Comparison of ENCODE assay signal across 36 cellular contexts in the genomic region with DNA sequence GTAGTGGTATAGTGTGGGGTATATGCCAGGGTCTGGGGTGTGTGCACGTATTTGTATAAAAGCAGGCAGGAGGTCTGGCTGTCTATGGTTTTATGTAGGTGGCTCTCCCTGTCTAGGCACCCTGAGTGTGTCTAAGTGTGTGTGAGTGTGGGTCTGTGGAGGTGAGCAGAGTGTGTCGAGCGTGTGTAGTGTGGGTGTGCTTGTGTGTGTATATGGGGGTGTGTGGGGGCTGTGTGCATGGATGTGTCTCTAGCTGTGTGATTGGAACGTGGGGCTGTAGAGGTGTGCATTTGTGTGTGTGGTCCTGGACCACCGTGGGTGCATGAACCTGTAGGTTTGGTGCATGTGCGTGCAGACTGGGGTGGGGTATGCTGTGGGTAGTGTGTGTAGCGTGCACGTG. TPM values are rescaled to one million over a fixed set of nuclear protein-coding genes. Genes with fewer than 3 reads are reported as not detected.
"Had no signal": no experiment of that assay in that cellular context is flagged by ENCODE, and none has a peak within 500 bp of the region (broad histone marks: within the 10 kb centered on the region; RNA-seq: fewer than 3 reads in every experiment).

No MANE protein-coding gene starts in this region.

- H3K4me2 ChIP-seq: SK-N-SH had no signal

- H3K27ac Mint-ChIP-seq: activated CD4-positive, alpha-beta T cell treated with anti-CD3 and anti-CD28 coated beads, Interleukin-2, amount 10 ng/mL, durations not matched to agents 24 days and 14 days; activated naive CD8-positive, alpha-beta T cell treated with anti-CD3 and anti-CD28 coated beads for 36 hours; activated T-cell treated with anti-CD3 and anti-CD28 coated beads, Interleukin-2, amount 50 U/mL, for 72 hours; activated T-helper 17 cell treated with anti-CD3 and anti-CD28 coated beads, Interleukin-2, amount 50 U/mL, for 72 hours; T-helper 1 cell treated with Interleukin-12 subunit alpha and Interleukin-12 subunit beta and Interleukin-4 antibody, amounts not matched to agents 30 μg/mL and 1 μg/mL, for 36 hours; T-helper 2 cell treated with Interferon-gamma antibody and Interleukin-4, amounts not matched to agents 5 μg/mL and 100 μg/mL, for 36 hours had no signal

- H3K9me3 Mint-ChIP-seq: activated CD4-positive, alpha-beta T cell treated with anti-CD3 and anti-CD28 coated beads, Interleukin-2, amount 10 ng/mL, durations not matched to agents 24 days and 14 days; activated naive CD8-positive, alpha-beta T cell treated with anti-CD3 and anti-CD28 coated beads for 36 hours; activated T-cell treated with anti-CD3 and anti-CD28 coated beads, Interleukin-2, amount 50 U/mL, for 72 hours; activated T-helper 17 cell treated with anti-CD3 and anti-CD28 coated beads, Interleukin-2, amount 50 U/mL, for 72 hours; central memory CD8-positive, alpha-beta T cell; T-helper 1 cell treated with Interleukin-12 subunit alpha and Interleukin-12 subunit beta and Interleukin-4 antibody, amounts not matched to agents 30 μg/mL and 1 μg/mL, for 36 hours; T-helper 2 cell treated with Interferon-gamma antibody and Interleukin-4, amounts not matched to agents 5 μg/mL and 100 μg/mL, for 36 hours had no signal

- H3K27ac ChIP-seq: brain microvascular endothelial cell, cardiac muscle cell, Peyer's patch, SJSA1 had no signal

- H3K36me3 ChIP-seq: brain microvascular endothelial cell, cardiac muscle cell, Peyer's patch, SJSA1 had no signal

- H3K4me3 Mint-ChIP-seq: activated CD4-positive, alpha-beta T cell treated with anti-CD3 and anti-CD28 coated beads, Interleukin-2, amount 10 ng/mL, durations not matched to agents 24 days and 14 days; activated naive CD8-positive, alpha-beta T cell treated with anti-CD3 and anti-CD28 coated beads for 36 hours; activated T-cell treated with anti-CD3 and anti-CD28 coated beads, Interleukin-2, amount 50 U/mL, for 72 hours; activated T-helper 17 cell treated with anti-CD3 and anti-CD28 coated beads, Interleukin-2, amount 50 U/mL, for 72 hours; central memory CD8-positive, alpha-beta T cell; T-helper 1 cell treated with Interleukin-12 subunit alpha and Interleukin-12 subunit beta and Interleukin-4 antibody, amounts not matched to agents 30 μg/mL and 1 μg/mL, for 36 hours; T-helper 2 cell treated with Interferon-gamma antibody and Interleukin-4, amounts not matched to agents 5 μg/mL and 100 μg/mL, for 36 hours had no signal

- ATAC-seq: activated T-cell treated with anti-CD3 and anti-CD28 coated beads, Interleukin-2, amount 50 U/mL, for 72 hours; activated T-helper 17 cell treated with anti-CD3 and anti-CD28 coated beads, Interleukin-2, amount 50 U/mL, for 72 hours; K562; PC-3 had no signal

- H3K9ac ChIP-seq: SK-N-SH had no signal

- H3K36me3 Mint-ChIP-seq: activated naive CD8-positive, alpha-beta T cell treated with anti-CD3 and anti-CD28 coated beads for 36 hours had no signal

- H3K4me3 ChIP-seq: cardiac muscle cell, K562, Peyer's patch, SJSA1 had no signal

- H3K4me1 ChIP-seq: Peyer's patch, SJSA1 had no signal

- H3K9me3 ChIP-seq: Peyer's patch, SJSA1, SK-N-SH had no signal

- FAIRE-seq: K562, TTC549 had no signal

- H3K4me1 Mint-ChIP-seq: activated CD4-positive, alpha-beta T cell treated with anti-CD3 and anti-CD28 coated beads, Interleukin-2, amount 10 ng/mL, durations not matched to agents 24 days and 14 days; activated naive CD8-positive, alpha-beta T cell treated with anti-CD3 and anti-CD28 coated beads for 36 hours; activated T-helper 17 cell treated with anti-CD3 and anti-CD28 coated beads, Interleukin-2, amount 50 U/mL, for 72 hours; central memory CD8-positive, alpha-beta T cell had no signal

- DNase-seq: activated CD4-positive, alpha-beta T cell treated with anti-CD3 and anti-CD28 coated beads, Interleukin-2, amount 10 ng/mL, durations not matched to agents 24 days and 14 days; activated CD4-positive, alpha-beta T cell treated with anti-CD3 and anti-CD28 coated beads, Interleukin-2, amount 50 U/mL, for 48 hours; activated effector memory CD4-positive, alpha-beta T cell treated with anti-CD3 and anti-CD28 coated beads, Interleukin-2, amount 50 U/mL, for 16 hours; activated naive CD4-positive, alpha-beta T cell; activated naive CD4-positive, alpha-beta T cell treated with anti-CD3 and anti-CD28 coated beads, Interleukin-2, amount 50 U/mL, for 16 hours; activated naive CD8-positive, alpha-beta T cell treated with anti-CD3 and anti-CD28 coated beads for 36 hours; activated T-cell treated with anti-CD3 and anti-CD28 coated beads, Interleukin-2, amount 50 U/mL, for 1 hour; activated T-cell treated with anti-CD3 and anti-CD28 coated beads, Interleukin-2, amount 50 U/mL, for 72 hours; amniotic stem cell; aorta; brain microvascular endothelial cell; Karpas-422; NCI-H1048; NCI-H1105 treated with DMSO at 0.1 percent for 48 hours; NCI-H1436; NCI-H1694; NCI-H1930; NCI-H2081 treated with DMSO at 0.1 percent for 48 hours; NCI-H226; NCI-H748 treated with DMSO at 0.1 percent for 48 hours; NK-92 treated with Interleukin-12 subunit alpha and Interleukin-12 subunit beta, amount 100 ng/mL, for 24 hours; PC-3; RPMI8226; SHP77 treated with DMSO at 0.1 percent for 48 hours; SK-N-SH had no signal

- H3K27me3 ChIP-seq: brain microvascular endothelial cell, cardiac muscle cell, Peyer's patch, SJSA1 had no signal

- H3K27me3 Mint-ChIP-seq: activated naive CD8-positive, alpha-beta T cell treated with anti-CD3 and anti-CD28 coated beads for 36 hours had no signal

RNA-seq across cellular contexts. Expression of gene SPACA3, which starts 27.5 kb away (rescaled TPM):
- total RNA-seq: activated CD4-positive, alpha-beta T cell treated with anti-CD3 and anti-CD28 coated beads, Interleukin-2, amount 10 ng/mL, durations not matched to agents 24 days and 14 days; activated naive CD8-positive, alpha-beta T cell treated with anti-CD3 and anti-CD28 coated beads for 36 hours; activated T-cell treated with anti-CD3 and anti-CD28 coated beads, Interleukin-2, amount 50 U/mL, for 72 hours; aorta; cardiac muscle cell; K562; MCF 10A; NCI-H460; PC-3; Peyer's patch; SJSA1 had no signal
- polyA plus RNA-seq: aorta, cardiac muscle cell, SK-N-SH had no signal
